ENCODE assay signal across 6 cellular contexts in genomic region chrX:153283982-153284381, GRCh38. TPM values are rescaled to one million over a fixed set of nuclear protein-coding genes. Genes with fewer than 3 reads are reported as not detected.
"Had no signal": no experiment of that assay in that cellular context is flagged by ENCODE, and none has a peak within 500 bp of the region (broad histone marks: within the 10 kb centered on the region; RNA-seq: fewer than 3 reads in every experiment).

No MANE protein-coding gene starts in this region.

RNA-seq across cellular contexts. Expression of gene PNMA6F, which starts 37.6 kb away (rescaled TPM):
- total RNA-seq: HepG2, HT-29, HT1080, IMR-90, K562 had no signal
- polyA plus RNA-seq: HepG2, IgD-negative memory B cell, IMR-90, K562 had no signal
